31 cellular contexts compared by ENCODE assay signal in the genomic region with DNA sequence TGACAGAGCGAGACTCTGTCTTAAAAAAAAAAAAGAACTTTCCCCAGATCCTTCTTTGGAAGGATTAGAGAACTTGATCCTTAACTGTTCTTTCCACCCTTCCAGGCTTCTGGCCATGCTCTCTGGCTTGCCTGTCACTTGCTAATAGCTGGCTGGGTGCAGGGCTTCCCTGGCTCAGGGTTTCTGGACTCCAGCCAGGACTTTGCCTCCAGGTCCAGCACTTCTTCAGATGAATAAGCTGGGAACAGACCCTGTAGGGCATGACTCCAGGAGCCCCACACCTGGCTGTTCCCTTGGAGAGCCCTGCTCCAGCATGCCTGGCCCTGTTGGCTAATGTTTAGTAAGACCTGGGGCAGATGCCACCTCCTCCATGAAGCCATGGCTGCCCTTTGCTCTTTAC. TPM values are rescaled to one million over a fixed set of nuclear protein-coding genes. Genes with fewer than 3 reads are reported as not detected.
DNase-seq lines count a peak whose midpoint lies in the region; TF ChIP-seq lines count a peak whose summit lies in the region.
"Had no signal": no experiment of that assay in that cellular context is flagged by ENCODE, and none has a peak within 500 bp of the region (broad histone marks: within the 10 kb centered on the region; RNA-seq: fewer than 3 reads in every experiment).

No MANE protein-coding gene starts in this region.

- H3K27ac ChIP-seq in spleen = no peak overlapping the region
- H3K27ac ChIP-seq: coronary artery, esophagus squamous epithelium, hepatocyte, KMS-11, thoracic aorta, vagina had no signal

- WGBS in spleen, 5 donors = 88 to 100% (median 92%) methylated on average over 1 of the region's 1 CpG

- H3K27me3 ChIP-seq in spleen (replicated peaks in 1 of 7) (peaks cover 0 to 45% (median 24%) of the 10 kb centered on the region in 7 donors), HAP-1 (ENCODE audit: low read depth) (no peaks in the 10 kb centered on the region)
- H3K27me3 ChIP-seq: vagina had no signal

- H3K27ac Mint-ChIP-seq in CD14-positive monocyte = no peak overlapping the region
- H3K27ac Mint-ChIP-seq: activated CD4-positive, alpha-beta memory T cell treated with anti-CD3 and anti-CD28 coated beads, Interleukin-2, amount 10 ng/mL, durations not matched to agents 7 days and 5 days; activated T-helper 17 cell treated with anti-CD3 and anti-CD28 coated beads, Interleukin-2, amount 50 U/mL, for 72 hours; CD4-positive, alpha-beta memory T cell; endodermal cell; stimulated activated naive CD8-positive, alpha-beta T cell treated with anti-CD3 and anti-CD28 coated beads, Interleukin-15, Interleukin-2, amounts not matched to agents 100 ng/mL and 50 ng/mL, for 24 hours; T-helper 1 cell treated with Interleukin-12 subunit alpha and Interleukin-12 subunit beta and Interleukin-4 antibody, amounts not matched to agents 30 μg/mL and 1 μg/mL, for 36 hours had no signal

- intact Hi-C loops in spleen (cut with DNase I; ENCODE audit: low total_unique reads) (no loop called here), CD14-positive monocyte (cut with micrococcal nuclease) (no loop called here)

- H3K4me3 ChIP-seq in spleen (no peak overlapping the region), HAP-1 (no peak overlapping the region)
- H3K4me3 ChIP-seq: coronary artery, esophagus squamous epithelium, hepatocyte, thoracic aorta, vagina had no signal

- in situ Hi-C loops in HAP-1 (cut with MboI; ENCODE audit: low sequenced_read_pairs) = no loop called here

- no peak overlapping the region for H3K4me3 Mint-ChIP-seq in CD14-positive monocyte
- H3K4me3 Mint-ChIP-seq: activated CD4-positive, alpha-beta memory T cell treated with anti-CD3 and anti-CD28 coated beads, Interleukin-2, amount 10 ng/mL, durations not matched to agents 7 days and 5 days; activated T-helper 17 cell treated with anti-CD3 and anti-CD28 coated beads, Interleukin-2, amount 50 U/mL, for 72 hours; CD4-positive, alpha-beta memory T cell; endodermal cell; stimulated activated naive CD8-positive, alpha-beta T cell treated with anti-CD3 and anti-CD28 coated beads, Interleukin-15, Interleukin-2, amounts not matched to agents 100 ng/mL and 50 ng/mL, for 24 hours; T-helper 1 cell treated with Interleukin-12 subunit alpha and Interleukin-12 subunit beta and Interleukin-4 antibody, amounts not matched to agents 30 μg/mL and 1 μg/mL, for 36 hours had no signal

- no peaks in the 10 kb centered on the region for H3K36me3 ChIP-seq in spleen
- H3K36me3 ChIP-seq in HAP-1 (replicated peaks) = no peaks in the 10 kb centered on the region
- H3K36me3 ChIP-seq: esophagus squamous epithelium, thoracic aorta, vagina had no signal

- peaks cover 0 to 10% (median 2%) of the 10 kb centered on the region in 7 donors for H3K9me3 Mint-ChIP-seq in CD14-positive monocyte
- H3K9me3 Mint-ChIP-seq: activated CD4-positive, alpha-beta memory T cell treated with anti-CD3 and anti-CD28 coated beads, Interleukin-2, amount 10 ng/mL, durations not matched to agents 7 days and 5 days; activated T-helper 17 cell treated with anti-CD3 and anti-CD28 coated beads, Interleukin-2, amount 50 U/mL, for 72 hours; CD4-positive, alpha-beta memory T cell; endodermal cell; stimulated activated naive CD8-positive, alpha-beta T cell treated with anti-CD3 and anti-CD28 coated beads, Interleukin-15, Interleukin-2, amounts not matched to agents 100 ng/mL and 50 ng/mL, for 24 hours; T-helper 1 cell treated with Interleukin-12 subunit alpha and Interleukin-12 subunit beta and Interleukin-4 antibody, amounts not matched to agents 30 μg/mL and 1 μg/mL, for 36 hours had no signal

- H3K4me1 ChIP-seq in spleen (peaks cover 8 to 21% (median 16%) of the 10 kb centered on the region in 6 donors), HAP-1 (peaks cover 5% of the 10 kb centered on the region; the same call in 1 of the 2 replicates)

- H3K9me3 ChIP-seq in spleen (no peaks in the 10 kb centered on the region), HAP-1 (no peaks in the 10 kb centered on the region)
- H3K9me3 ChIP-seq: esophagus squamous epithelium, thoracic aorta, vagina had no signal

- H3K27me3 Mint-ChIP-seq in CD14-positive monocyte (ENCODE audit: low read depth in 3 of 3) = peaks cover 34 to 57% (median 55%) of the 10 kb centered on the region in 3 donors

- H3K36me3 Mint-ChIP-seq in CD14-positive monocyte = peaks cover 0 to 6% of the 10 kb centered on the region in 2 donors

- DNase-seq in NCI-H2196 (lab: John Stamatoyannopoulos, UW; ENCODE audit: unreplicated experiment) (peak; percentile 35), NCI-H2196 treated with DMSO at 0.1 percent for 48 hours (lab: John Stamatoyannopoulos, UW; ENCODE audit: unreplicated experiment) (no peak), NCI-H69 (lab: John Stamatoyannopoulos, UW) (peak; percentile 23), cerebellum (ENCODE audit: low spot score) (peak; percentile 67), spleen (peak; percentile 23), CD14-positive monocyte (ENCODE audit: low spot score) (no peak), cortex of kidney (lab: John Stamatoyannopoulos, UW) (no peak), HAP-1 (ENCODE audit: low spot score in 2 of 2) (no peak)
- DNase-seq: activated CD4-positive, alpha-beta memory T cell treated with anti-CD3 and anti-CD28 coated beads, Interleukin-2, amount 10 ng/mL, durations not matched to agents 7 days and 5 days; activated CD4-positive, CD25-positive, alpha-beta regulatory T cell treated with anti-CD3 and anti-CD28 coated beads, Interleukin-2, amount 50 U/mL, for 72 hours; activated naive CD4-positive, alpha-beta T cell treated with anti-CD3 and anti-CD28 coated beads, Interleukin-2, amount 50 U/mL, for 16 hours; CD4-positive, alpha-beta memory T cell; endodermal cell; esophagus squamous epithelium; GF-D8; HCEC 1CT; mesendoderm; NCI-H146; NCI-H2171; NCI-H526 had no signal

- peaks cover 19% of the 10 kb centered on the region for H3K4me1 Mint-ChIP-seq in CD14-positive monocyte
- H3K4me1 Mint-ChIP-seq: activated T-helper 17 cell treated with anti-CD3 and anti-CD28 coated beads, Interleukin-2, amount 50 U/mL, for 72 hours had no signal

- TF ChIP-seq CTCF in spleen (IDR thresholded peaks at IDR 0.05 in 8 of 11, conservative IDR thresholded peaks at IDR 0.05 in 3 of 11) (no peak), CD14-positive monocyte (IDR thresholded peaks at IDR 0.05) (no peak)

- TF ChIP-seq POLR2A in spleen (IDR thresholded peaks at IDR 0.05) = no peak

RNA-seq across cellular contexts. Expression of a gene that starts 3.3 kb away (rescaled TPM):
- total RNA-seq in cerebellum (1.00 TPM), spleen (under 1 TPM in 1 of 7 donors, not detected in 6; 0.23 TPM)
- polyA plus RNA-seq in spleen (not detected), CD14-positive monocyte (not detected)
- total RNA-seq: A172; activated CD4-positive, alpha-beta memory T cell treated with anti-CD3 and anti-CD28 coated beads, Interleukin-2, amount 10 ng/mL, durations not matched to agents 7 days and 5 days; activated T-helper 17 cell treated with anti-CD3 and anti-CD28 coated beads, Interleukin-2, amount 50 U/mL, for 72 hours; endodermal cell; esophagus squamous epithelium; HT1080; left lobe of liver; vagina had no signal
- polyA plus RNA-seq: CD4-positive, alpha-beta memory T cell had no signal

RNA-seq across cellular contexts. Expression of a gene that starts 16.0 kb away (rescaled TPM):
- 27.9 TPM for total RNA-seq in cerebellum
- under 1 TPM; 0.26 to 0.70 (median 0.60) TPM for total RNA-seq in spleen
- under 1 TPM; 0.10 to 0.15 (median 0.13) TPM for polyA plus RNA-seq in spleen
- polyA plus RNA-seq in CD14-positive monocyte = under 1 TPM in 1 of 2 donors, not detected in 1; 0.03 TPM
- total RNA-seq: A172, endodermal cell, HT1080 had no signal

RNA-seq across cellular contexts. Expression of a gene that starts 35.8 kb away (rescaled TPM):
- total RNA-seq in cerebellum = 0.82 TPM
- 1 to 10 TPM; 3.2 to 9.9 (median 5.2) TPM for total RNA-seq in spleen
- 1 to 10 TPM; 1.2 to 3.1 (median 1.5) TPM for polyA plus RNA-seq in spleen
- polyA plus RNA-seq in CD14-positive monocyte = under 1 TPM; 0.04 to 0.15 TPM
- total RNA-seq: A172; activated CD4-positive, alpha-beta memory T cell treated with anti-CD3 and anti-CD28 coated beads, Interleukin-2, amount 10 ng/mL, durations not matched to agents 7 days and 5 days; HT1080 had no signal

Comparison
In these comparisons a context has a peak if more than half of its experiments do, and no peak if none do; other contexts are left out.
1. DNase-seq: peak in NCI-H2196 (single experiment), NCI-H69 (single experiment), cerebellum (single experiment) and spleen (single experiment); none in NCI-H2196 treated with DMSO at 0.1 percent for 48 hours (single experiment), CD14-positive monocyte (single experiment), cortex of kidney (single experiment) and HAP-1 (0 of 2).
2. RNA of a gene that starts 16.0 kb away (total RNA-seq): 27.9 TPM in cerebellum (single experiment); 0.26 to 0.70 TPM in spleen; every median in the first group is over 10 times any median in the second.